ENCODE assay signal across 26 cellular contexts in genomic region chr18:46427216-46427995, GRCh38.
"Had no signal": no experiment of that assay in that cellular context is flagged by ENCODE, and none has a peak within 500 bp of the region (broad histone marks: within the 10 kb centered on the region; RNA-seq: fewer than 3 reads in every experiment).

No MANE protein-coding gene starts in this region.

- H3K27ac Mint-ChIP-seq: activated B cell treated with CpG ODN at 0.5 μM for 24 hours; activated CD8-positive, alpha-beta T cell treated with anti-CD3 and anti-CD28 coated beads for 36 hours; activated naive CD4-positive, alpha-beta T cell treated with anti-CD3 and anti-CD28 coated beads, Interleukin-2, amount 10 ng/mL, durations not matched to agents 7 days and 5 days; memory B cell; naive thymus-derived CD4-positive, alpha-beta T cell; stimulated activated memory B cell treated with anti-CD40 and anti-IgM and Interleukin-4, amounts not matched to agents 10 μg/mL and 1 μg/mL and 100 μg/mL, for 72 hours; stimulated activated naive CD8-positive, alpha-beta T cell treated with anti-CD3 and anti-CD28 coated beads, Interleukin-15, amount 100 ng/mL, for 72 hours had no signal

- H3K4me3 Mint-ChIP-seq: activated B cell treated with CpG ODN at 0.5 μM for 24 hours; activated CD8-positive, alpha-beta T cell treated with anti-CD3 and anti-CD28 coated beads for 36 hours; activated naive CD4-positive, alpha-beta T cell treated with anti-CD3 and anti-CD28 coated beads, Interleukin-2, amount 10 ng/mL, durations not matched to agents 7 days and 5 days; immature natural killer cell; memory B cell; naive thymus-derived CD4-positive, alpha-beta T cell; stimulated activated memory B cell treated with anti-CD40 and anti-IgM and Interleukin-4, amounts not matched to agents 10 μg/mL and 1 μg/mL and 100 μg/mL, for 72 hours; stimulated activated naive CD8-positive, alpha-beta T cell treated with anti-CD3 and anti-CD28 coated beads, Interleukin-15, amount 100 ng/mL, for 72 hours had no signal

- H3K9me3 Mint-ChIP-seq: activated B cell treated with CpG ODN at 0.5 μM for 24 hours; activated CD8-positive, alpha-beta T cell treated with anti-CD3 and anti-CD28 coated beads for 36 hours; activated naive CD4-positive, alpha-beta T cell treated with anti-CD3 and anti-CD28 coated beads, Interleukin-2, amount 10 ng/mL, durations not matched to agents 7 days and 5 days; memory B cell; naive thymus-derived CD4-positive, alpha-beta T cell; stimulated activated memory B cell treated with anti-CD40 and anti-IgM and Interleukin-4, amounts not matched to agents 10 μg/mL and 1 μg/mL and 100 μg/mL, for 72 hours; stimulated activated naive CD8-positive, alpha-beta T cell treated with anti-CD3 and anti-CD28 coated beads, Interleukin-15, amount 100 ng/mL, for 72 hours had no signal

- ATAC-seq: activated CD8-positive, alpha-beta T cell treated with anti-CD3 and anti-CD28 coated beads for 36 hours; esophagus mucosa; naive thymus-derived CD4-positive, alpha-beta T cell; stimulated activated naive CD8-positive, alpha-beta T cell treated with anti-CD3 and anti-CD28 coated beads, Interleukin-15, amount 100 ng/mL, for 72 hours had no signal

- H3K4me1 Mint-ChIP-seq: activated B cell treated with CpG ODN at 0.5 μM for 24 hours; activated naive CD4-positive, alpha-beta T cell treated with anti-CD3 and anti-CD28 coated beads, Interleukin-2, amount 10 ng/mL, durations not matched to agents 7 days and 5 days; memory B cell; stimulated activated memory B cell treated with anti-CD40 and anti-IgM and Interleukin-4, amounts not matched to agents 10 μg/mL and 1 μg/mL and 100 μg/mL, for 72 hours; stimulated activated naive CD8-positive, alpha-beta T cell treated with anti-CD3 and anti-CD28 coated beads, Interleukin-15, amount 100 ng/mL, for 72 hours had no signal

- H3K36me3 Mint-ChIP-seq: activated naive CD4-positive, alpha-beta T cell treated with anti-CD3 and anti-CD28 coated beads, Interleukin-2, amount 10 ng/mL, durations not matched to agents 7 days and 5 days; memory B cell; naive thymus-derived CD4-positive, alpha-beta T cell; stimulated activated memory B cell treated with anti-CD40 and anti-IgM and Interleukin-4, amounts not matched to agents 10 μg/mL and 1 μg/mL and 100 μg/mL, for 72 hours had no signal

- H3K27me3 Mint-ChIP-seq: activated CD8-positive, alpha-beta T cell treated with anti-CD3 and anti-CD28 coated beads for 36 hours had no signal

- DNase-seq: activated B cell treated with CpG ODN at 0.5 μM for 24 hours; activated CD4-positive, alpha-beta T cell treated with anti-CD3 and anti-CD28 coated beads, Interleukin-2, amount 50 U/mL, for 1 hour; activated CD8-positive, alpha-beta T cell treated with anti-CD3 and anti-CD28 coated beads for 36 hours; activated gamma-delta T cell; activated naive CD4-positive, alpha-beta T cell treated with anti-CD3 and anti-CD28 coated beads, Interleukin-2, amount 10 ng/mL, durations not matched to agents 7 days and 5 days; activated T-cell treated with anti-CD3 and anti-CD28 coated beads, Interleukin-2, amount 50 U/mL, for 1 hour; amniotic stem cell; brain microvascular endothelial cell; caudate nucleus; cortex of kidney; foreskin fibroblast; head of caudate nucleus; hippocampal formation; immature natural killer cell; midbrain; naive thymus-derived CD4-positive, alpha-beta T cell; ovary; stimulated activated CD4-positive, alpha-beta T cell treated with anti-CD3 and anti-CD28 coated beads, Interleukin-1b, Interleukin-23, amount 100 ng/mL, for 48 hours; stimulated activated CD4-positive, alpha-beta T cell treated with anti-CD3 and anti-CD28 coated beads, Interleukin-4, amount 100 ng/mL, for 4 hours; stimulated activated CD8-positive, alpha-beta memory T cell treated with anti-CD3 and anti-CD28 coated beads, Interleukin-4, amount 100 ng/mL, for 48 hours; stimulated activated naive CD8-positive, alpha-beta T cell treated with anti-CD3 and anti-CD28 coated beads, Interleukin-15, amount 100 ng/mL, for 72 hours; substantia nigra; T-helper 2 cell had no signal
